Comparison of ENCODE assay signal across 1 cellular context in genomic region chr6:155491421-155491820, GRCh38.
TF ChIP-seq lines count a peak whose summit lies in the region.

No MANE protein-coding gene starts in this region.

TF ChIP-seq in HepG2, 621 proteins besides CTCF, POLR2A, EP300 and RAD21 (continued from another document and continues in another):
- TF ChIP-seq KLF11 (CRISPR knock-in tag; IDR thresholded peaks at IDR 0.05) (no peak), PREB (CRISPR knock-in tag; IDR thresholded peaks at IDR 0.05) (no peak), TFAP4 (IDR thresholded peaks at IDR 0.05; ENCODE audit: borderline replicate concordance, low read depth) (no peak), ZBTB49 (CRISPR knock-in tag; IDR thresholded peaks at IDR 0.05; ENCODE audit: borderline replicate concordance) (no peak), ZNF143 (CRISPR knock-in tag; IDR thresholded peaks at IDR 0.05) (no peak), MEF2D (CRISPR knock-in tag; IDR thresholded peaks at IDR 0.05) (peak; percentile 95), AHR (CRISPR knock-in tag; IDR thresholded peaks at IDR 0.05) (no peak), DMAP1 (CRISPR knock-in tag; IDR thresholded peaks at IDR 0.05) (no peak), ZNF639 (CRISPR knock-in tag; conservative IDR thresholded peaks at IDR 0.05) (no peak), TCF7L2 (IDR thresholded peaks at IDR 0.05; ENCODE audit: low read depth, low read length) (no peak), NCOR1 (IDR thresholded peaks at IDR 0.05; ENCODE audit: borderline replicate concordance, low read length) (peak; percentile 52; the same call in 1 of the 2 replicates), ZNF781 (CRISPR knock-in tag; IDR thresholded peaks at IDR 0.05; ENCODE audit: borderline replicate concordance, not compliant biosample characterization) (no peak), GABPB1 (CRISPR knock-in tag; IDR thresholded peaks at IDR 0.05) (no peak), ZFY (CRISPR knock-in tag; IDR thresholded peaks at IDR 0.05) (no peak), ZEB1 (IDR thresholded peaks at IDR 0.05; ENCODE audit: insufficient replicate concordance, low read depth) (peak; percentile 61), RELA (CRISPR knock-in tag; IDR thresholded peaks at IDR 0.05) (no peak), NR2F1 (CRISPR knock-in tag; IDR thresholded peaks at IDR 0.05) (peak; percentile 84 to 85), NKX3-1 (CRISPR knock-in tag; IDR thresholded peaks at IDR 0.05) (no peak), SNAPC4 (CRISPR knock-in tag; IDR thresholded peaks at IDR 0.05) (no peak), ZFAT (CRISPR knock-in tag; conservative IDR thresholded peaks at IDR 0.05) (no peak), MYC (CRISPR knock-in tag; IDR thresholded peaks at IDR 0.05; ENCODE audit: borderline replicate concordance) (no peak), ZBTB7A (CRISPR knock-in tag; IDR thresholded peaks at IDR 0.05) (no peak), REL (CRISPR knock-in tag; conservative IDR thresholded peaks at IDR 0.05) (no peak), MXD4 (CRISPR knock-in tag; IDR thresholded peaks at IDR 0.05) (no peak), HNRNPL (IDR thresholded peaks at IDR 0.05; ENCODE audit: low read depth, low read length) (no peak), ZC3H4 (CRISPR knock-in tag; IDR thresholded peaks at IDR 0.05; ENCODE audit: borderline replicate concordance) (no peak), CC2D1A (CRISPR knock-in tag; IDR thresholded peaks at IDR 0.05) (no peak)
- TF ChIP-seq, protein P1, sequence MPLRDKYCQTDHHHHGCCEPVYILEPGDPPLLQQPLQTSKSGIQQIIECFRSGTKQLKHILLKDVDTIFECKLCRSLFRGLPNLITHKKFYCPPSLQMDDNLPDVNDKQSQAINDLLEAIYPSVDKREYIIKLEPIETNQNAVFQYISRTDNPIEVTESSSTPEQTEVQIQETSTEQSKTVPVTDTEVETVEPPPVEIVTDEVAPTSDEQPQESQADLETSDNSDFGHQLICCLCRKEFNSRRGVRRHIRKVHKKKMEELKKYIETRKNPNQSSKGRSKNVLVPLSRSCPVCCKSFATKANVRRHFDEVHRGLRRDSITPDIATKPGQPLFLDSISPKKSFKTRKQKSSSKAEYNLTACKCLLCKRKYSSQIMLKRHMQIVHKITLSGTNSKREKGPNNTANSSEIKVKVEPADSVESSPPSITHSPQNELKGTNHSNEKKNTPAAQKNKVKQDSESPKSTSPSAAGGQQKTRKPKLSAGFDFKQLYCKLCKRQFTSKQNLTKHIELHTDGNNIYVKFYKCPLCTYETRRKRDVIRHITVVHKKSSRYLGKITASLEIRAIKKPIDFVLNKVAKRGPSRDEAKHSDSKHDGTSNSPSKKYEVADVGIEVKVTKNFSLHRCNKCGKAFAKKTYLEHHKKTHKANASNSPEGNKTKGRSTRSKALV (CRISPR knock-in tag; IDR thresholded peaks at IDR 0.05) = no peak
- TF ChIP-seq, protein P2, sequence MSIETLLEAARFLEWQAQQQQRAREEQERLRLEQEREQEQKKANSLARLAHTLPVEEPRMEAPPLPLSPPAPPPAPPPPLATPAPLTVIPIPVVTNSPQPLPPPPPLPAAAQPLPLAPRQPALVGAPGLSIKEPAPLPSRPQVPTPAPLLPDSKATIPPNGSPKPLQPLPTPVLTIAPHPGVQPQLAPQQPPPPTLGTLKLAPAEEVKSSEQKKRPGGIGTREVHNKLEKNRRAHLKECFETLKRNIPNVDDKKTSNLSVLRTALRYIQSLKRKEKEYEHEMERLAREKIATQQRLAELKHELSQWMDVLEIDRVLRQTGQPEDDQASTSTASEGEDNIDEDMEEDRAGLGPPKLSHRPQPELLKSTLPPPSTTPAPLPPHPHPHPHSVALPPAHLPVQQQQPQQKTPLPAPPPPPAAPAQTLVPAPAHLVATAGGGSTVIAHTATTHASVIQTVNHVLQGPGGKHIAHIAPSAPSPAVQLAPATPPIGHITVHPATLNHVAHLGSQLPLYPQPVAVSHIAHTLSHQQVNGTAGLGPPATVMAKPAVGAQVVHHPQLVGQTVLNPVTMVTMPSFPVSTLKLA (IDR thresholded peaks at IDR 0.05) = no peak
- TF ChIP-seq, protein P3, sequence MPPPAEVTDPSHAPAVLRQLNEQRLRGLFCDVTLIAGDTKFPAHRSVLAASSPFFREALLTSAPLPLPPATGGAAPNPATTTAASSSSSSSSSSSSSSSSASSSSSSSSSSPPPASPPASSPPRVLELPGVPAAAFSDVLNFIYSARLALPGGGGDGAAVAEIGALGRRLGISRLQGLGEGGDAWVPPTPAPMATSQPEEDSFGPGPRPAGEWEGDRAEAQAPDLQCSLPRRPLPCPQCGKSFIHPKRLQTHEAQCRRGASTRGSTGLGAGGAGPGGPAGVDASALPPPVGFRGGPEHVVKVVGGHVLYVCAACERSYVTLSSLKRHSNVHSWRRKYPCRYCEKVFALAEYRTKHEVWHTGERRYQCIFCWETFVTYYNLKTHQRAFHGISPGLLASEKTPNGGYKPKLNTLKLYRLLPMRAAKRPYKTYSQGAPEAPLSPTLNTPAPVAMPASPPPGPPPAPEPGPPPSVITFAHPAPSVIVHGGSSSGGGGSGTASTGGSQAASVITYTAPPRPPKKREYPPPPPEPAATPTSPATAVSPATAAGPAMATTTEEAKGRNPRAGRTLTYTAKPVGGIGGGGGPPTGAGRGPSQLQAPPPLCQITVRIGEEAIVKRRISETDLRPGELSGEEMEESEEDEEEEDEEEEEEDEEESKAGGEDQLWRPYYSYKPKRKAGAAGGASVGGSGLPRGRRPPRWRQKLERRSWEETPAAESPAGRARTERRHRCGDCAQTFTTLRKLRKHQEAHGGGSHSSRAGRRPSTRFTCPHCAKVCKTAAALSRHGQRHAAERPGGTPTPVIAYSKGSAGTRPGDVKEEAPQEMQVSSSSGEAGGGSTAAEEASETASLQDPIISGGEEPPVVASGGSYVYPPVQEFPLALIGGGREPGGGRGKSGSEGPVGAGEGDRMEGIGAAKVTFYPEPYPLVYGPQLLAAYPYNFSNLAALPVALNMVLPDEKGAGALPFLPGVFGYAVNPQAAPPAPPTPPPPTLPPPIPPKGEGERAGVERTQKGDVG (CRISPR knock-in tag; IDR thresholded peaks at IDR 0.05; ENCODE audit: borderline replicate concordance) = no peak
